Comparison of ENCODE assay signal across 16 cellular contexts in the genomic region with DNA sequence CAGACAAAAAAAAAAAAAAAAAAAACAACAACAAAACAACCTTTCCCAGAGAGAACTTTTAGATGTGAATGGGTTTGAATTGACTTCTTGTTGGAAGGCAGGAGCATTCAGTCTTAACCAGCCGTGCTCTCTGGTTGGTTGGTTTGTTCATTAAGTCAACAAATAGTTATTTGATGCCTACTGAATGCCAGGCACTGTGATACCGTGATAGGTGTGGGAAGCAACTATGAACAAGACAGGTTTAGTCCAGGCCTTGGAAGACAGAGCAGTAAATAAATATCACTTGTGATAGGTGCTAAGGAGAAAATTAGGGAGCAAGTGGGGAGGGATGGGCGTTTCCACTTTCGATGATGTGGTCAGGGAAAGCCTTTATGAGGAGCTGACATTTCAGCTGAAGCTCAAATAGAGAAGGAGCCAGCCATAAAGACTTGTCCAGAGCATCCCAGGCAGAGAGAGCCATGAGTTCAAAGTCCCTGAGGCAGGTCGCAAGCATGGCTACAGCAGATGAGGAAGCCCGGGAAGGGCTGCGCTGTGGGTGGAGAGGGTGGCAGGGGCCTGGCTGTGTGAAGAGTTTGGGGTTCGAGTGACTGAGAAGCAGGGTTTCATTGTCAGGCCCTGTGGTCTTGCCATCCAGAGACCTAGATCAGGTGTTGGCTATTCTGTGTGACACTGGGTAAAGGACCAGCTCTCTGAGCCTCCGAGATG. TPM values are rescaled to one million over a fixed set of nuclear protein-coding genes. Genes with fewer than 3 reads are reported as not detected.
DNase-seq lines count a peak whose midpoint lies in the region; ATAC-seq and TF ChIP-seq lines count a peak whose summit lies in the region.
"Had no signal": no experiment of that assay in that cellular context is flagged by ENCODE, and none has a peak within 500 bp of the region (broad histone marks: within the 10 kb centered on the region; RNA-seq: fewer than 3 reads in every experiment).

No MANE protein-coding gene starts in this region.

- H3K36me3 ChIP-seq in body of pancreas (replicated peaks in 1 of 2; ENCODE audit: insufficient read depth in 1 of 2, low read depth in 2 of 2) (no peaks in the 10 kb centered on the region), mucosa of stomach (ENCODE audit: control insufficient read depth, insufficient read depth, low read length) (no peaks in the 10 kb centered on the region), MM.1S (replicated peaks; ENCODE audit: insufficient read depth, low read length) (no peaks in the 10 kb centered on the region)
- H3K36me3 ChIP-seq: BLaER1 had no signal

- TF ChIP-seq POLR2A in body of pancreas (IDR thresholded peaks at IDR 0.05), result no peak

- no peak overlapping the region for H3K4me3 ChIP-seq in body of pancreas
- no peak overlapping the region for H3K4me3 ChIP-seq in mucosa of stomach (ENCODE audit: low read length)
- no peak overlapping the region for H3K4me3 ChIP-seq in MM.1S (ENCODE audit: low read length)
- H3K4me3 ChIP-seq: BLaER1 had no signal

- H3K4me2 ChIP-seq in MM.1S (ENCODE audit: low read depth, low read length), result no peak overlapping the region

- no peaks in the 10 kb centered on the region for H4K20me1 ChIP-seq in MM.1S (ENCODE audit: insufficient read depth, low read length)
- H4K20me1 ChIP-seq: BLaER1 had no signal

- peak overlapping the region; percentile 67 for H3K9ac ChIP-seq in mucosa of stomach (ENCODE audit: low read length)
- no peak overlapping the region for H3K9ac ChIP-seq in MM.1S (ENCODE audit: low read length)
- H3K9ac ChIP-seq: BLaER1 had no signal

- H2AFZ ChIP-seq in MM.1S (ENCODE audit: low read length), result no peak overlapping the region

- no peaks in the 10 kb centered on the region for H3F3A ChIP-seq in MM.1S (ENCODE audit: insufficient read depth, low read length)

- intact Hi-C loops in body of pancreas (cut with DNase I), result no loop called here

- H3K27ac ChIP-seq in body of pancreas, result peak overlapping the region in 3 of 4 donors; percentile 44 to 85 (median 75)
- peak overlapping the region; percentile 56 for H3K27ac ChIP-seq in substantia nigra (ENCODE audit: low read depth, low read length, poor library complexity, severe bottlenecking)
- H3K27ac ChIP-seq in MM.1S (ENCODE audit: low read length), result no peak overlapping the region

- peaks cover 36% of the 10 kb centered on the region for H3K4me1 ChIP-seq in body of pancreas
- peaks cover 86% of the 10 kb centered on the region for H3K4me1 ChIP-seq in mucosa of stomach (ENCODE audit: control insufficient read depth, insufficient read depth, low read length)
- H3K4me1 ChIP-seq in MM.1S (ENCODE audit: low read length), result no peaks in the 10 kb centered on the region

- no peaks in the 10 kb centered on the region for H3K27me3 ChIP-seq in body of pancreas
- no peaks in the 10 kb centered on the region for H3K27me3 ChIP-seq in mucosa of stomach (ENCODE audit: control insufficient read depth, insufficient read depth, low read length)
- no peaks in the 10 kb centered on the region for H3K27me3 ChIP-seq in MM.1S (replicated peaks; ENCODE audit: insufficient read depth, low read length)
- H3K27me3 ChIP-seq: BLaER1 had no signal

- ATAC-seq in body of pancreas, result peak; percentile 8
- no peak for ATAC-seq in GM21619 (IDR thresholded peaks at IDR 0.05; ENCODE audit: unreplicated experiment)
- no peak for ATAC-seq in GM21825 (IDR thresholded peaks at IDR 0.05; ENCODE audit: unreplicated experiment)

- TF ChIP-seq CTCF in body of pancreas (IDR thresholded peaks at IDR 0.05), result no peak
- TF ChIP-seq CTCF in MM.1S (IDR thresholded peaks at IDR 0.05; ENCODE audit: low read length), result no peak

- 68% methylated on average over 8 to 9 of the region's 9 CpGs for WGBS in body of pancreas, 2 donors

- peak; percentile 73 for DNase-seq in HT-29 (ENCODE audit: low spot score)
- no peak for DNase-seq in body of pancreas
- DNase-seq in substantia nigra (lab: John Stamatoyannopoulos, UW), result no peak
- DNase-seq in cerebellar nuclear complex (lab: John Stamatoyannopoulos, UW), result no peak
- DNase-seq in MM.1S, result no peak
- DNase-seq: activated CD4-positive, alpha-beta T cell treated with anti-CD3 and anti-CD28 coated beads for 4 hours; activated naive CD8-positive, alpha-beta T cell treated with anti-CD3 and anti-CD28 coated beads for 36 hours; DND-41; NCI-H1436; SIG-M5; stimulated activated naive CD4-positive, alpha-beta T cell treated with Interleukin-2 at 50 U/mL for 16 hours had no signal

- H3K9me2 ChIP-seq in MM.1S (replicated peaks; ENCODE audit: insufficient read depth, low read length), result no peaks in the 10 kb centered on the region

- no peaks in the 10 kb centered on the region for H3K79me2 ChIP-seq in MM.1S (ENCODE audit: low read length)

- H3K9me3 ChIP-seq in body of pancreas, result no peaks in the 10 kb centered on the region
- H3K9me3 ChIP-seq in mucosa of stomach (ENCODE audit: control insufficient read depth, low read length), result no peaks in the 10 kb centered on the region
- no peaks in the 10 kb centered on the region for H3K9me3 ChIP-seq in MM.1S (replicated peaks; ENCODE audit: insufficient read depth, low read length)
- H3K9me3 ChIP-seq: BLaER1 had no signal

RNA-seq across cellular contexts. Expression of a gene that starts 8.0 kb away (rescaled TPM):
- total RNA-seq in HT-29 (2014; rRNA removed; shearing (Covaris generic)), result 103 and 115 TPM in 2 replicates
- 10 to 100 TPM; 20.0 to 32.0 TPM for total RNA-seq in body of pancreas

RNA-seq across cellular contexts. Expression of a gene that starts 42.5 kb away (rescaled TPM):
- total RNA-seq in HT-29 (2014; rRNA removed; shearing (Covaris generic)), result 1.9 and 2.2 TPM in 2 replicates
- total RNA-seq in body of pancreas, result under 1 TPM in 1 of 2 donors, not detected in 1; 0.66 TPM
- total RNA-seq: activated naive CD8-positive, alpha-beta T cell treated with anti-CD3 and anti-CD28 coated beads for 36 hours; fibroblast of villous mesenchyme had no signal
